Comparison of ENCODE assay signal across 22 cellular contexts in the genomic region with DNA sequence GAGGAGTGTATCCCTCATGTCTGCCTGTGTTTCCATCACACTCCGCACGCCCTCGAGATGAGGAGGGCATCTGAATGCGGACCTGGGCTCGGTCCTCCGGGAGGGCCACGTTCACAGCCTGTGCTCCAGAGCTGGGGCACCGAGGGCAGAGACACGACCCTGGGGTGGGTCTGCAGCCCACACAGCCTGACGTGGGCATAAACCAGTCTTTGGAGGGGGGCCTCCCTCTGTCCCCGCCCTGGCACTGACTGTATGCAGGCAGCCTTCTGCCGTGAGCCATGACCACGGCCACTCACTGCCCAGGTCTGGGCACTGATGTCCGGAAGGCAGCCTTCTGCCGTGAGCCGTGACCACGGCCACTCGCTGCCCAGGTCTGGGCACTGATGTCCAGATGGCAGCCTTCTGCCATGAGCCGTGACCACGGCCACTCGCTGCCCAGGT.
DNase-seq lines count a peak whose midpoint lies in the region; ATAC-seq, FAIRE-seq and TF ChIP-seq lines count a peak whose summit lies in the region.
"Had no signal": no experiment of that assay in that cellular context is flagged by ENCODE, and none has a peak within 500 bp of the region (broad histone marks: within the 10 kb centered on the region; RNA-seq: fewer than 3 reads in every experiment).

No MANE protein-coding gene starts in this region.

- peaks cover 8% of the 10 kb centered on the region for H3K27me3 Mint-ChIP-seq in osteocyte (ENCODE audit: unreplicated experiment)
- H3K27me3 Mint-ChIP-seq: CD4-positive, CD25-positive, alpha-beta regulatory T cell; CD8-positive, alpha-beta memory T cell had no signal

- H3K9me3 Mint-ChIP-seq in osteocyte (ENCODE audit: unreplicated experiment), result no peaks in the 10 kb centered on the region

- no peak overlapping the region for H3K9ac ChIP-seq in colonic mucosa (ENCODE audit: low read depth in 2 of 2, low read length in 2 of 2)
- H3K9ac ChIP-seq: GM23248 had no signal

- no peak for TF ChIP-seq EP300 in A549 (IDR thresholded peaks at IDR 0.05)

- 93% methylated on average over 14 of the region's 21 CpGs for WGBS in A549 (ENCODE audit: missing lambda C conversion rate)
- 81 to 92% (median 88%) methylated on average over 14 to 21 of the region's 21 CpGs for WGBS in spleen, 5 donors

- DNase-seq in A549 (ENCODE audit: low read depth in 1 of 2, low spot score in 1 of 2), result no peak
- peak; percentile 36 for DNase-seq in left lobe of liver (ENCODE audit: low spot score)
- DNase-seq in osteocyte (ENCODE audit: extremely low spot score, unreplicated experiment), result peak; percentile 78
- peak; percentile 36 for DNase-seq in ureter (ENCODE audit: low spot score)
- DNase-seq in spleen, result no peak
- DNase-seq in NCI-H146 (lab: John Stamatoyannopoulos, UW), result no peak
- no peak for DNase-seq in colonic mucosa
- DNase-seq: ACHN; BE2C; C1 segment of cervical spinal cord; CD4-positive, CD25-positive, alpha-beta regulatory T cell; CD8-positive, alpha-beta memory T cell; COR-L47; DMS 273 treated with DMSO at 0.1 percent for 48 hours; DMS53; DND-41; EL; GM23248 had no signal

- ATAC-seq in A549, result no peak
- ATAC-seq in left lobe of liver, result no peak

- TF ChIP-seq CTCF in A549 (IDR thresholded peaks at IDR 0.05) (no peak), osteocyte (IDR thresholded peaks at IDR 0.05) (no peak), spleen (IDR thresholded peaks at IDR 0.05 in 8 of 11, conservative IDR thresholded peaks at IDR 0.05 in 3 of 11) (no peak), colonic mucosa (IDR thresholded peaks at IDR 0.05) (no peak)

- no peaks in the 10 kb centered on the region for H3K4me1 Mint-ChIP-seq in osteocyte (ENCODE audit: unreplicated experiment)
- H3K4me1 Mint-ChIP-seq: CD4-positive, CD25-positive, alpha-beta regulatory T cell; CD8-positive, alpha-beta memory T cell had no signal

- POLR2A ChIA-PET in A549 (lab: Yijun Ruan, JAX), result no interaction called here

- no peak overlapping the region for H3K4me3 Mint-ChIP-seq in osteocyte (ENCODE audit: unreplicated experiment)
- H3K4me3 Mint-ChIP-seq: CD4-positive, CD25-positive, alpha-beta regulatory T cell; CD8-positive, alpha-beta memory T cell had no signal

- H3K9me3 ChIP-seq in A549 (peaks cover 8% of the 10 kb centered on the region), spleen (no peaks in the 10 kb centered on the region), colonic mucosa (no peaks in the 10 kb centered on the region)
- H3K9me3 ChIP-seq: HAP-1 had no signal

- TF ChIP-seq RAD21 in A549 (conservative IDR thresholded peaks at IDR 0.05 in 1 of 2, IDR thresholded peaks at IDR 0.05 in 1 of 2), result no peak

- TF ChIP-seq POLR2A in A549 (IDR thresholded peaks at IDR 0.05; ENCODE audit: low read length) (no peak), spleen (IDR thresholded peaks at IDR 0.05) (no peak)

- CTCF ChIA-PET in A549 (lab: Yijun Ruan, JAX), result no interaction called here

- H3K36me3 ChIP-seq in spleen (no peaks in the 10 kb centered on the region), colonic mucosa (no peaks in the 10 kb centered on the region)
- H3K36me3 ChIP-seq: BE2C, HAP-1 had no signal

- H3K27ac Mint-ChIP-seq in osteocyte (ENCODE audit: unreplicated experiment), result no peak overlapping the region
- H3K27ac Mint-ChIP-seq: CD4-positive, CD25-positive, alpha-beta regulatory T cell; CD8-positive, alpha-beta memory T cell had no signal

- intact Hi-C loops in spleen (cut with DNase I; ENCODE audit: low total_unique reads), result no loop called here
- intact Hi-C loops in colonic mucosa (cut with DNase I), result no loop called here

- H3K4me2 ChIP-seq in A549, result no peak overlapping the region

- FAIRE-seq in A549 (lab: Jason Lieb, UNC), result no peak
- FAIRE-seq: GM12892, GM18507 had no signal

- no peak overlapping the region for H3K4me3 ChIP-seq in A549
- no peak overlapping the region for H3K4me3 ChIP-seq in spleen
- no peak overlapping the region for H3K4me3 ChIP-seq in colonic mucosa
- H3K4me3 ChIP-seq: GM23248, HAP-1 had no signal

- H3K4me1 ChIP-seq in A549 (peaks cover 34% of the 10 kb centered on the region), spleen (no peaks in the 10 kb centered on the region), colonic mucosa (no peaks in the 10 kb centered on the region)
- H3K4me1 ChIP-seq: BE2C, HAP-1 had no signal

- peaks cover 0 to 33% (median 0%) of the 10 kb centered on the region in 7 donors for H3K27me3 ChIP-seq in spleen (replicated peaks in 1 of 7)
- no peaks in the 10 kb centered on the region for H3K27me3 ChIP-seq in colonic mucosa
- H3K27me3 ChIP-seq: BE2C had no signal

- H3K36me3 Mint-ChIP-seq in osteocyte (ENCODE audit: unreplicated experiment), result no peaks in the 10 kb centered on the region
- H3K36me3 Mint-ChIP-seq: CD4-positive, CD25-positive, alpha-beta regulatory T cell; CD8-positive, alpha-beta memory T cell had no signal

- peak overlapping the region; percentile 93 to 99; a peak in 5 of 6 replicates for H3K27ac ChIP-seq in A549
- H3K27ac ChIP-seq in spleen, result no peak overlapping the region
- H3K27ac ChIP-seq in colonic mucosa, result no peak overlapping the region
- H3K27ac ChIP-seq: GM23248, HL-60 had no signal

TF ChIP-seq in A549, 52 proteins besides CTCF, POLR2A, EP300 and RAD21:
- TF ChIP-seq CEBPB (IDR thresholded peaks at IDR 0.05), result no peak
- TF ChIP-seq HDAC2 (IDR thresholded peaks at IDR 0.05), result no peak
- TF ChIP-seq ZNF302 (CRISPR knock-in tag; IDR thresholded peaks at IDR 0.05), result no peak
- no peak for TF ChIP-seq KDM1A (IDR thresholded peaks at IDR 0.05; ENCODE audit: low read depth)
- TF ChIP-seq, protein P1, sequence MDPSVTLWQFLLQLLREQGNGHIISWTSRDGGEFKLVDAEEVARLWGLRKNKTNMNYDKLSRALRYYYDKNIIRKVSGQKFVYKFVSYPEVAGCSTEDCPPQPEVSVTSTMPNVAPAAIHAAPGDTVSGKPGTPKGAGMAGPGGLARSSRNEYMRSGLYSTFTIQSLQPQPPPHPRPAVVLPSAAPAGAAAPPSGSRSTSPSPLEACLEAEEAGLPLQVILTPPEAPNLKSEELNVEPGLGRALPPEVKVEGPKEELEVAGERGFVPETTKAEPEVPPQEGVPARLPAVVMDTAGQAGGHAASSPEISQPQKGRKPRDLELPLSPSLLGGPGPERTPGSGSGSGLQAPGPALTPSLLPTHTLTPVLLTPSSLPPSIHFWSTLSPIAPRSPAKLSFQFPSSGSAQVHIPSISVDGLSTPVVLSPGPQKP (IDR thresholded peaks at IDR 0.05; ENCODE audit: low read depth, low read length), result no peak
- no peak for TF ChIP-seq CHD2 (IDR thresholded peaks at IDR 0.05; ENCODE audit: low read length, partially characterized antibody)
- TF ChIP-seq POLR2AphosphoS2 (conservative IDR thresholded peaks at IDR 0.05; ENCODE audit: low read length), result no peak
- TF ChIP-seq FOSL2 (IDR thresholded peaks at IDR 0.05), result no peak
- TF ChIP-seq FOSL2 (CRISPR knock-in tag; IDR thresholded peaks at IDR 0.05), result no peak
- no peak for TF ChIP-seq FOSB (CRISPR knock-in tag; IDR thresholded peaks at IDR 0.05)

Comparison
In these comparisons a context has a peak if more than half of its experiments do, and no peak if none do; other contexts are left out.
1. DNase-seq: peak in left lobe of liver (single experiment), osteocyte (single experiment) and ureter (single experiment); none in A549 (0 of 2), spleen (single experiment), NCI-H146 (single experiment) and colonic mucosa (single experiment).
2. H3K27ac ChIP-seq: peak in A549 (2 of 2); none in spleen (0 of 8) and colonic mucosa (single experiment).